In genomic region chr9:15421532-15421931, GRCh38 we compare ENCODE assay signal across 9 cellular contexts. TPM values are rescaled to one million over a fixed set of nuclear protein-coding genes. Genes with fewer than 3 reads are reported as not detected.
DNase-seq lines count a peak whose midpoint lies in the region; ATAC-seq, FAIRE-seq and TF ChIP-seq lines count a peak whose summit lies in the region.
"Had no signal": no experiment of that assay in that cellular context is flagged by ENCODE, and none has a peak within 500 bp of the region (broad histone marks: within the 10 kb centered on the region; RNA-seq: fewer than 3 reads in every experiment).

No MANE protein-coding gene starts in this region.

- peaks cover 26% of the 10 kb centered on the region for H3K36me3 Mint-ChIP-seq in T-helper 2 cell treated with Interferon-gamma antibody and Interleukin-4, amounts not matched to agents 5 μg/mL and 100 μg/mL, for 36 hours (ENCODE audit: low read depth)
- peaks cover 18% of the 10 kb centered on the region for H3K36me3 Mint-ChIP-seq in stimulated activated memory B cell treated with anti-CD40 and anti-IgM and Interleukin-4, amounts not matched to agents 10 μg/mL and 1 μg/mL and 100 μg/mL, for 72 hours

- H3K27ac Mint-ChIP-seq in T-helper 2 cell treated with Interferon-gamma antibody and Interleukin-4, amounts not matched to agents 5 μg/mL and 100 μg/mL, for 36 hours = peak overlapping the region; percentile 90
- H3K27ac Mint-ChIP-seq in stimulated activated memory B cell treated with anti-CD40 and anti-IgM and Interleukin-4, amounts not matched to agents 10 μg/mL and 1 μg/mL and 100 μg/mL, for 72 hours = peak overlapping the region; percentile 96

- H3K27ac ChIP-seq in SK-N-MC (no peak overlapping the region), iPS-18a (ENCODE audit: low read length) (no peak overlapping the region), pancreas (peak overlapping the region in 2 of 4 donors; percentile 86 to 97)

- DNase-seq in T-helper 2 cell treated with Interferon-gamma antibody and Interleukin-4, amounts not matched to agents 5 μg/mL and 100 μg/mL, for 36 hours (ENCODE audit: low spot score) = no peak
- no peak for DNase-seq in T-helper 2 cell
- DNase-seq in SK-N-MC (ENCODE audit: low read depth, low spot score) = no peak
- no peak for DNase-seq in NCI-H2196 (lab: John Stamatoyannopoulos, UW; ENCODE audit: unreplicated experiment)
- DNase-seq in pancreas = no peak
- DNase-seq: NCI-H146 had no signal

- 61 to 68% methylated on average over 6 of the region's 6 CpGs for WGBS in pancreas, 2 donors

- H3K4me3 ChIP-seq in SK-N-MC = no peak overlapping the region
- H3K4me3 ChIP-seq in iPS-18a (ENCODE audit: low read length) = no peak overlapping the region
- no peak overlapping the region for H3K4me3 ChIP-seq in pancreas

- no peaks in the 10 kb centered on the region for H3K27me3 ChIP-seq in iPS-18a (ENCODE audit: control insufficient read depth, insufficient read depth, low read length)
- no peaks in the 10 kb centered on the region for H3K27me3 ChIP-seq in pancreas

- H3K9me3 Mint-ChIP-seq in T-helper 2 cell treated with Interferon-gamma antibody and Interleukin-4, amounts not matched to agents 5 μg/mL and 100 μg/mL, for 36 hours = no peaks in the 10 kb centered on the region
- no peaks in the 10 kb centered on the region for H3K9me3 Mint-ChIP-seq in stimulated activated memory B cell treated with anti-CD40 and anti-IgM and Interleukin-4, amounts not matched to agents 10 μg/mL and 1 μg/mL and 100 μg/mL, for 72 hours

- intact Hi-C loops in pancreas (cut with DNase I) = loop anchor here in 1 of 3 donors (10.0 kb wide), 1 partner anchor 137 kb away; no protein-coding TSS in a partner anchor

- peak overlapping the region; percentile 94 for H3K4me3 Mint-ChIP-seq in T-helper 2 cell treated with Interferon-gamma antibody and Interleukin-4, amounts not matched to agents 5 μg/mL and 100 μg/mL, for 36 hours
- H3K4me3 Mint-ChIP-seq in stimulated activated memory B cell treated with anti-CD40 and anti-IgM and Interleukin-4, amounts not matched to agents 10 μg/mL and 1 μg/mL and 100 μg/mL, for 72 hours = no peak overlapping the region

- H3K27me3 Mint-ChIP-seq in T-helper 2 cell treated with Interferon-gamma antibody and Interleukin-4, amounts not matched to agents 5 μg/mL and 100 μg/mL, for 36 hours (ENCODE audit: low read depth) = peaks cover 5% of the 10 kb centered on the region
- no peaks in the 10 kb centered on the region for H3K27me3 Mint-ChIP-seq in stimulated activated memory B cell treated with anti-CD40 and anti-IgM and Interleukin-4, amounts not matched to agents 10 μg/mL and 1 μg/mL and 100 μg/mL, for 72 hours

- no peak for TF ChIP-seq CTCF in pancreas (IDR thresholded peaks at IDR 0.05)

- H3K4me1 ChIP-seq in iPS-18a (ENCODE audit: control insufficient read depth, low read depth, low read length) (peaks cover 14% of the 10 kb centered on the region), pancreas (peaks cover 0 to 20% (median 16%) of the 10 kb centered on the region in 3 donors)

- peak overlapping the region; percentile 81 for H3K9ac ChIP-seq in SK-N-MC (ENCODE audit: insufficient read length)
- H3K9ac ChIP-seq in iPS-18a (ENCODE audit: low read length) = peak overlapping the region; percentile 79

- H3K36me3 ChIP-seq in SK-N-MC (ENCODE audit: insufficient read depth, low read length) (peaks cover 21% of the 10 kb centered on the region), iPS-18a (ENCODE audit: control insufficient read depth, low read depth, low read length) (peaks cover 20% of the 10 kb centered on the region), pancreas (no peaks in the 10 kb centered on the region)

- ATAC-seq in stimulated activated memory B cell treated with anti-CD40 and anti-IgM and Interleukin-4, amounts not matched to agents 10 μg/mL and 1 μg/mL and 100 μg/mL, for 72 hours = no peak
- ATAC-seq in HG02885 (IDR thresholded peaks at IDR 0.05; ENCODE audit: poor library complexity, unreplicated experiment) (no peak), pancreas (no peak)

- FAIRE-seq in pancreas (lab: Jason Lieb, UNC) = no peak

- H3K9me3 ChIP-seq in SK-N-MC (ENCODE audit: low read depth, low read length) (no peaks in the 10 kb centered on the region), iPS-18a (ENCODE audit: control insufficient read depth, low read depth, low read length) (no peaks in the 10 kb centered on the region), pancreas (no peaks in the 10 kb centered on the region)

- H3K4me1 Mint-ChIP-seq in T-helper 2 cell treated with Interferon-gamma antibody and Interleukin-4, amounts not matched to agents 5 μg/mL and 100 μg/mL, for 36 hours (ENCODE audit: low read depth) = peaks cover 38% of the 10 kb centered on the region
- H3K4me1 Mint-ChIP-seq in stimulated activated memory B cell treated with anti-CD40 and anti-IgM and Interleukin-4, amounts not matched to agents 10 μg/mL and 1 μg/mL and 100 μg/mL, for 72 hours = peaks cover 26% of the 10 kb centered on the region

RNA-seq across cellular contexts. Expression of gene SNAPC3, which starts 1.1 kb away (rescaled TPM):
- 10 to 100 TPM in 2 of 6 donors, 1 to 10 TPM in 4; 7.0 to 16.0 (median 8.7) TPM for total RNA-seq in pancreas
- 10 to 100 TPM in 1 of 2 donors, 1 to 10 TPM in 1; 8.6 to 10.2 TPM for polyA plus RNA-seq in pancreas
